Comparison of ENCODE assay signal across 1 cellular context in genomic region chr19:57240311-57241090, GRCh38.
TF ChIP-seq lines count a peak whose summit lies in the region.

TSS of gene ZNF805 (plus strand) at chr19:57240632. CDS start at chr19:57240892, 260 bp downstream.

TF ChIP-seq in K562, 482 proteins besides CTCF, POLR2A, EP300 and RAD21 (continued from another document and continues in another):
- TF ChIP-seq, protein P1, sequence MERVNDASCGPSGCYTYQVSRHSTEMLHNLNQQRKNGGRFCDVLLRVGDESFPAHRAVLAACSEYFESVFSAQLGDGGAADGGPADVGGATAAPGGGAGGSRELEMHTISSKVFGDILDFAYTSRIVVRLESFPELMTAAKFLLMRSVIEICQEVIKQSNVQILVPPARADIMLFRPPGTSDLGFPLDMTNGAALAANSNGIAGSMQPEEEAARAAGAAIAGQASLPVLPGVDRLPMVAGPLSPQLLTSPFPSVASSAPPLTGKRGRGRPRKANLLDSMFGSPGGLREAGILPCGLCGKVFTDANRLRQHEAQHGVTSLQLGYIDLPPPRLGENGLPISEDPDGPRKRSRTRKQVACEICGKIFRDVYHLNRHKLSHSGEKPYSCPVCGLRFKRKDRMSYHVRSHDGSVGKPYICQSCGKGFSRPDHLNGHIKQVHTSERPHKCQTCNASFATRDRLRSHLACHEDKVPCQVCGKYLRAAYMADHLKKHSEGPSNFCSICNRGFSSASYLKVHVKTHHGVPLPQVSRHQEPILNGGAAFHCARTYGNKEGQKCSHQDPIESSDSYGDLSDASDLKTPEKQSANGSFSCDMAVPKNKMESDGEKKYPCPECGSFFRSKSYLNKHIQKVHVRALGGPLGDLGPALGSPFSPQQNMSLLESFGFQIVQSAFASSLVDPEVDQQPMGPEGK (CRISPR knock-in tag; IDR thresholded peaks at IDR 0.05; ENCODE audit: borderline replicate concordance), result no peak
- TF ChIP-seq ZBED1 (IDR thresholded peaks at IDR 0.05) (no peak), COPS2 (conservative IDR thresholded peaks at IDR 0.05) (no peak), KDM2B (CRISPR knock-in tag; IDR thresholded peaks at IDR 0.05) (no peak), ATF7 (IDR thresholded peaks at IDR 0.05) (peak; percentile 84), C11orf30 (IDR thresholded peaks at IDR 0.05; ENCODE audit: low read depth) (peak; percentile 93), HOXB6 (CRISPR knock-in tag; IDR thresholded peaks at IDR 0.05; ENCODE audit: borderline replicate concordance) (no peak), ZNF584 (CRISPR knock-in tag; IDR thresholded peaks at IDR 0.05; ENCODE audit: low read depth) (no peak), PHF21A (IDR thresholded peaks at IDR 0.05; ENCODE audit: borderline replicate concordance, low read depth) (no peak), LARP7 (IDR thresholded peaks at IDR 0.05) (no peak), ZC3H4 (CRISPR knock-in tag; IDR thresholded peaks at IDR 0.05; ENCODE audit: borderline replicate concordance) (no peak), MAFF (IDR thresholded peaks at IDR 0.05; ENCODE audit: low read length) (no peak), SIN3A (IDR thresholded peaks at IDR 0.05; ENCODE audit: borderline replicate concordance in 2 of 2, control insufficient read depth in 1 of 2, low read depth in 2 of 2, low read length in 2 of 2) (peak; percentile 82 to 89; a peak in 3 of 4 replicates), TCFL5 (CRISPR knock-in tag; conservative IDR thresholded peaks at IDR 0.05) (no peak), HDGF (IDR thresholded peaks at IDR 0.05) (no peak), ZNF77 (CRISPR knock-in tag; IDR thresholded peaks at IDR 0.05) (no peak), EGR1 (conservative IDR thresholded peaks at IDR 0.05) (peak; percentile 82), TAF1 (IDR thresholded peaks at IDR 0.05; ENCODE audit: control insufficient read depth, extremely low read depth, insufficient read depth, low read length, severe bottlenecking) (peak; percentile 52), ZSCAN32 (CRISPR knock-in tag; IDR thresholded peaks at IDR 0.05) (no peak), ZNF165 (CRISPR knock-in tag; IDR thresholded peaks at IDR 0.05; ENCODE audit: borderline replicate concordance) (no peak), CHD1 (IDR thresholded peaks at IDR 0.05; ENCODE audit: low read length) (no peak), ZNF280B (CRISPR knock-in tag; IDR thresholded peaks at IDR 0.05) (no peak), MAZ (CRISPR knock-in tag; conservative IDR thresholded peaks at IDR 0.05 in 1 of 2, IDR thresholded peaks at IDR 0.05 in 1 of 2) (peak; percentile 95 to 98), IFI16 (CRISPR knock-in tag; IDR thresholded peaks at IDR 0.05) (no peak), STAG1 (CRISPR knock-in tag; IDR thresholded peaks at IDR 0.05; ENCODE audit: borderline replicate concordance) (no peak), JUN (IDR thresholded peaks at IDR 0.05; ENCODE audit: borderline replicate concordance, low read depth, low read length) (peak; percentile 48; the same call in 1 of the 2 replicates), JUN (CRISPR knock-in tag; IDR thresholded peaks at IDR 0.05; ENCODE audit: borderline replicate concordance) (no peak), KDM5B (IDR thresholded peaks at IDR 0.05; ENCODE audit: insufficient replicate concordance, low read depth, low read length) (peak; percentile 80), E2F4 (CRISPR knock-in tag; IDR thresholded peaks at IDR 0.05; ENCODE audit: low read depth) (no peak), RBM22 (IDR thresholded peaks at IDR 0.05; ENCODE audit: low read depth, low read length, poor library complexity, severe bottlenecking) (no peak), ZKSCAN8 (CRISPR knock-in tag; IDR thresholded peaks at IDR 0.05) (no peak), ZNF695 (CRISPR knock-in tag; IDR thresholded peaks at IDR 0.05) (no peak), ZNF184 (CRISPR knock-in tag; IDR thresholded peaks at IDR 0.05) (no peak), RBM14 (IDR thresholded peaks at IDR 0.05; ENCODE audit: borderline replicate concordance, insufficient read depth, low read depth, low read length) (no peak), CREB1 (IDR thresholded peaks at IDR 0.05) (peak; percentile 98), CREB1 (CRISPR knock-in tag; IDR thresholded peaks at IDR 0.05) (peak; percentile 98), PRDM10 (IDR thresholded peaks at IDR 0.05; ENCODE audit: partially characterized antibody) (peak; percentile 64), FOS (IDR thresholded peaks at IDR 0.05; ENCODE audit: extremely low read depth, insufficient read length) (no peak), FOXJ3 (CRISPR knock-in tag; IDR thresholded peaks at IDR 0.05) (no peak)
- TF ChIP-seq, protein P2, sequence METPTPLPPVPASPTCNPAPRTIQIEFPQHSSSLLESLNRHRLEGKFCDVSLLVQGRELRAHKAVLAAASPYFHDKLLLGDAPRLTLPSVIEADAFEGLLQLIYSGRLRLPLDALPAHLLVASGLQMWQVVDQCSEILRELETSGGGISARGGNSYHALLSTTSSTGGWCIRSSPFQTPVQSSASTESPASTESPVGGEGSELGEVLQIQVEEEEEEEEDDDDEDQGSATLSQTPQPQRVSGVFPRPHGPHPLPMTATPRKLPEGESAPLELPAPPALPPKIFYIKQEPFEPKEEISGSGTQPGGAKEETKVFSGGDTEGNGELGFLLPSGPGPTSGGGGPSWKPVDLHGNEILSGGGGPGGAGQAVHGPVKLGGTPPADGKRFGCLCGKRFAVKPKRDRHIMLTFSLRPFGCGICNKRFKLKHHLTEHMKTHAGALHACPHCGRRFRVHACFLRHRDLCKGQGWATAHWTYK (CRISPR knock-in tag; IDR thresholded peaks at IDR 0.05), result peak; percentile 96
- TF ChIP-seq, protein P3, sequence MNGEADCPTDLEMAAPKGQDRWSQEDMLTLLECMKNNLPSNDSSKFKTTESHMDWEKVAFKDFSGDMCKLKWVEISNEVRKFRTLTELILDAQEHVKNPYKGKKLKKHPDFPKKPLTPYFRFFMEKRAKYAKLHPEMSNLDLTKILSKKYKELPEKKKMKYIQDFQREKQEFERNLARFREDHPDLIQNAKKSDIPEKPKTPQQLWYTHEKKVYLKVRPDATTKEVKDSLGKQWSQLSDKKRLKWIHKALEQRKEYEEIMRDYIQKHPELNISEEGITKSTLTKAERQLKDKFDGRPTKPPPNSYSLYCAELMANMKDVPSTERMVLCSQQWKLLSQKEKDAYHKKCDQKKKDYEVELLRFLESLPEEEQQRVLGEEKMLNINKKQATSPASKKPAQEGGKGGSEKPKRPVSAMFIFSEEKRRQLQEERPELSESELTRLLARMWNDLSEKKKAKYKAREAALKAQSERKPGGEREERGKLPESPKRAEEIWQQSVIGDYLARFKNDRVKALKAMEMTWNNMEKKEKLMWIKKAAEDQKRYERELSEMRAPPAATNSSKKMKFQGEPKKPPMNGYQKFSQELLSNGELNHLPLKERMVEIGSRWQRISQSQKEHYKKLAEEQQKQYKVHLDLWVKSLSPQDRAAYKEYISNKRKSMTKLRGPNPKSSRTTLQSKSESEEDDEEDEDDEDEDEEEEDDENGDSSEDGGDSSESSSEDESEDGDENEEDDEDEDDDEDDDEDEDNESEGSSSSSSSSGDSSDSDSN (IDR thresholded peaks at IDR 0.05; ENCODE audit: borderline replicate concordance in 1 of 2, low read depth in 2 of 2, low read length in 2 of 2), result no peak
- TF ChIP-seq, protein P4, sequence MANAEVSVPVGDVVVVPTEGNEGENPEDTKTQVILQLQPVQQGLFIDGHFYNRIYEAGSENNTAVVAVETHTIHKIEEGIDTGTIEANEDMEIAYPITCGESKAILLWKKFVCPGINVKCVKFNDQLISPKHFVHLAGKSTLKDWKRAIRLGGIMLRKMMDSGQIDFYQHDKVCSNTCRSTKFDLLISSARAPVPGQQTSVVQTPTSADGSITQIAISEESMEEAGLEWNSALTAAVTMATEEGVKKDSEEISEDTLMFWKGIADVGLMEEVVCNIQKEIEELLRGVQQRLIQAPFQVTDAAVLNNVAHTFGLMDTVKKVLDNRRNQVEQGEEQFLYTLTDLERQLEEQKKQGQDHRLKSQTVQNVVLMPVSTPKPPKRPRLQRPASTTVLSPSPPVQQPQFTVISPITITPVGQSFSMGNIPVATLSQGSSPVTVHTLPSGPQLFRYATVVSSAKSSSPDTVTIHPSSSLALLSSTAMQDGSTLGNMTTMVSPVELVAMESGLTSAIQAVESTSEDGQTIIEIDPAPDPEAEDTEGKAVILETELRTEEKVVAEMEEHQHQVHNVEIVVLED (CRISPR knock-in tag; IDR thresholded peaks at IDR 0.05), result peak; percentile 66
- TF ChIP-seq, protein P5, sequence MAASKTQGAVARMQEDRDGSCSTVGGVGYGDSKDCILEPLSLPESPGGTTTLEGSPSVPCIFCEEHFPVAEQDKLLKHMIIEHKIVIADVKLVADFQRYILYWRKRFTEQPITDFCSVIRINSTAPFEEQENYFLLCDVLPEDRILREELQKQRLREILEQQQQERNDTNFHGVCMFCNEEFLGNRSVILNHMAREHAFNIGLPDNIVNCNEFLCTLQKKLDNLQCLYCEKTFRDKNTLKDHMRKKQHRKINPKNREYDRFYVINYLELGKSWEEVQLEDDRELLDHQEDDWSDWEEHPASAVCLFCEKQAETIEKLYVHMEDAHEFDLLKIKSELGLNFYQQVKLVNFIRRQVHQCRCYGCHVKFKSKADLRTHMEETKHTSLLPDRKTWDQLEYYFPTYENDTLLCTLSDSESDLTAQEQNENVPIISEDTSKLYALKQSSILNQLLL (CRISPR knock-in tag; IDR thresholded peaks at IDR 0.05; ENCODE audit: borderline replicate concordance), result no peak
- TF ChIP-seq, protein P6, sequence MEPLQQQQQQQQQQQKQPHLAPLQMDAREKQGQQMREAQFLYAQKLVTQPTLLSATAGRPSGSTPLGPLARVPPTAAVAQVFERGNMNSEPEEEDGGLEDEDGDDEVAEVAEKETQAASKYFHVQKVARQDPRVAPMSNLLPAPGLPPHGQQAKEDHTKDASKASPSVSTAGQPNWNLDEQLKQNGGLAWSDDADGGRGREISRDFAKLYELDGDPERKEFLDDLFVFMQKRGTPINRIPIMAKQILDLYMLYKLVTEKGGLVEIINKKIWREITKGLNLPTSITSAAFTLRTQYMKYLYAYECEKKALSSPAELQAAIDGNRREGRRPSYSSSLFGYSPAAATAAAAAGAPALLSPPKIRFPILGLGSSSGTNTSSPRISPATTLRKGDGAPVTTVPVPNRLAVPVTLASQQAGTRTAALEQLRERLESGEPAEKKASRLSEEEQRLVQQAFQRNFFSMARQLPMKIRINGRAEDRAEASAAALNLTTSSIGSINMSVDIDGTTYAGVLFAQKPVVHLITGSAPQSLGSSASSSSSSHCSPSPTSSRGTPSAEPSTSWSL (CRISPR knock-in tag; IDR thresholded peaks at IDR 0.05; ENCODE audit: borderline replicate concordance), result no peak
- TF ChIP-seq, protein P7, sequence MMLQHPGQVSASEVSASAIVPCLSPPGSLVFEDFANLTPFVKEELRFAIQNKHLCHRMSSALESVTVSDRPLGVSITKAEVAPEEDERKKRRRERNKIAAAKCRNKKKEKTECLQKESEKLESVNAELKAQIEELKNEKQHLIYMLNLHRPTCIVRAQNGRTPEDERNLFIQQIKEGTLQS (IDR thresholded peaks at IDR 0.05), result no peak
- TF ChIP-seq, protein P7 (CRISPR knock-in tag; conservative IDR thresholded peaks at IDR 0.05), result no peak
